Comparison of ENCODE assay signal across 11 cellular contexts in genomic region chr1:72845342-72845741, GRCh38.
DNase-seq lines count a peak whose midpoint lies in the region; ATAC-seq and TF ChIP-seq lines count a peak whose summit lies in the region.
"Had no signal": no experiment of that assay in that cellular context is flagged by ENCODE, and none has a peak within 500 bp of the region (broad histone marks: within the 10 kb centered on the region; RNA-seq: fewer than 3 reads in every experiment).

No MANE protein-coding gene starts in this region.

- CTCF ChIA-PET in MCF 10A (lab: Yijun Ruan, JAX): no interaction called here

- no peak for TF ChIP-seq CTCF in MCF 10A (IDR thresholded peaks at IDR 0.05; ENCODE audit: unreplicated experiment)
- TF ChIP-seq CTCF in breast epithelium (IDR thresholded peaks at IDR 0.05): no peak
- TF ChIP-seq CTCF in OCI-LY3 (IDR thresholded peaks at IDR 0.05; ENCODE audit: low read depth, low read length): peak; percentile 27
- peak; percentile 18 for TF ChIP-seq CTCF in fibroblast of mammary gland (conservative IDR thresholded peaks at IDR 0.05; ENCODE audit: control insufficient read depth, insufficient read depth, low read depth, low read length)
- TF ChIP-seq CTCF in smooth muscle cell (IDR thresholded peaks at IDR 0.05; ENCODE audit: borderline replicate concordance, insufficient read depth, poor library complexity, severe bottlenecking): peak; percentile 8
- TF ChIP-seq CTCF in GM20000 (IDR thresholded peaks at IDR 0.05; ENCODE audit: extremely low read depth, missing control alignments): no peak

- H3K4me2 ChIP-seq in OCI-LY3 (ENCODE audit: low read length): no peak overlapping the region
- H3K4me2 ChIP-seq in smooth muscle cell: no peak overlapping the region

- H3K9ac ChIP-seq in OCI-LY3 (ENCODE audit: low read length): no peak overlapping the region
- no peak overlapping the region for H3K9ac ChIP-seq in smooth muscle cell (ENCODE audit: low read depth)

- 82% methylated on average over 3 of the region's 3 CpGs for WGBS in smooth muscle cell (ENCODE audit: low lambda C conversion rate)

- H3K36me3 ChIP-seq in breast epithelium (no peaks in the 10 kb centered on the region), OCI-LY3 (replicated peaks; ENCODE audit: low read depth, low read length) (no peaks in the 10 kb centered on the region), smooth muscle cell (ENCODE audit: low read depth) (no peaks in the 10 kb centered on the region)

- no peaks in the 10 kb centered on the region for H3K27me3 Mint-ChIP-seq in MCF 10A (ENCODE audit: insufficient read depth, unreplicated experiment)
- H3K27me3 Mint-ChIP-seq: naive thymus-derived CD4-positive, alpha-beta T cell; T-cell had no signal

- H3K27ac Mint-ChIP-seq in MCF 10A (ENCODE audit: low read depth, unreplicated experiment): no peak overlapping the region
- H3K27ac Mint-ChIP-seq: naive thymus-derived CD4-positive, alpha-beta T cell; T-cell had no signal

- H3K27ac ChIP-seq in breast epithelium: no peak overlapping the region
- no peak overlapping the region for H3K27ac ChIP-seq in OCI-LY3 (ENCODE audit: low read length)
- H3K27ac ChIP-seq in smooth muscle cell (ENCODE audit: low read depth): no peak overlapping the region

- no peak overlapping the region for H2AFZ ChIP-seq in OCI-LY3 (ENCODE audit: low read depth, low read length)
- no peak overlapping the region for H2AFZ ChIP-seq in smooth muscle cell (ENCODE audit: low read depth)

- H3K4me1 ChIP-seq in breast epithelium (no peaks in the 10 kb centered on the region), OCI-LY3 (ENCODE audit: low read length) (no peaks in the 10 kb centered on the region), smooth muscle cell (ENCODE audit: low read depth) (peaks cover 5% of the 10 kb centered on the region)

- no peaks in the 10 kb centered on the region for H3K4me1 Mint-ChIP-seq in MCF 10A (ENCODE audit: insufficient read depth, unreplicated experiment)
- H3K4me1 Mint-ChIP-seq: naive thymus-derived CD4-positive, alpha-beta T cell; T-cell had no signal

- H3K79me2 ChIP-seq in OCI-LY3 (ENCODE audit: low read length) (no peaks in the 10 kb centered on the region), smooth muscle cell (ENCODE audit: low read depth) (no peaks in the 10 kb centered on the region)

- H3K36me3 Mint-ChIP-seq in MCF 10A (ENCODE audit: insufficient read depth, unreplicated experiment): no peaks in the 10 kb centered on the region
- H3K36me3 Mint-ChIP-seq: naive thymus-derived CD4-positive, alpha-beta T cell; T-cell had no signal

- POLR2A ChIA-PET in MCF 10A (lab: Yijun Ruan, JAX): no interaction called here

- H3K27me3 ChIP-seq in breast epithelium (no peaks in the 10 kb centered on the region), OCI-LY3 (ENCODE audit: low read depth, low read length) (no peaks in the 10 kb centered on the region), smooth muscle cell (ENCODE audit: low read depth) (no peaks in the 10 kb centered on the region)

- DNase-seq in MCF 10A (ENCODE audit: unreplicated experiment): peak; percentile 30
- DNase-seq in breast epithelium (ENCODE audit: low spot score in 2 of 2): no peak
- peak; percentile 15 for DNase-seq in fibroblast of mammary gland (ENCODE audit: low read depth)
- no peak for DNase-seq in smooth muscle cell (lab: John Stamatoyannopoulos, UW; ENCODE audit: unreplicated experiment)
- DNase-seq in AML-193 (lab: John Stamatoyannopoulos, UW): no peak
- no peak for DNase-seq in GM20000 (ENCODE audit: low spot score)
- DNase-seq: naive thymus-derived CD4-positive, alpha-beta T cell; stimulated activated CD4-positive, alpha-beta T cell treated with anti-CD3 and anti-CD28 coated beads, Interleukin-2, amount 100 ng/mL, for 24 hours; T-cell had no signal

- TF ChIP-seq POLR2A in breast epithelium (IDR thresholded peaks at IDR 0.05): no peak

- H3K9me3 ChIP-seq in breast epithelium (no peaks in the 10 kb centered on the region), OCI-LY3 (ENCODE audit: insufficient read depth, low read length) (no peaks in the 10 kb centered on the region), smooth muscle cell (replicated peaks; ENCODE audit: low read depth) (no peaks in the 10 kb centered on the region)

- BruUV-seq in MCF 10A (replicated peaks; lab: Mats Ljungman, UMichigan): no TSS peak

- H3K4me3 Mint-ChIP-seq in MCF 10A (ENCODE audit: unreplicated experiment): no peak overlapping the region
- H3K4me3 Mint-ChIP-seq: naive thymus-derived CD4-positive, alpha-beta T cell; T-cell had no signal

- ATAC-seq in GM21526 (IDR thresholded peaks at IDR 0.05; ENCODE audit: low FRiP score, unreplicated experiment): no peak
- ATAC-seq: naive thymus-derived CD4-positive, alpha-beta T cell; T-cell had no signal

- intact Hi-C loops in MCF 10A (cut with micrococcal nuclease) (no loop called here), breast epithelium (cut with DNase I; ENCODE audit: low total_unique reads) (no loop called here)

- H3K9me3 Mint-ChIP-seq in MCF 10A (ENCODE audit: unreplicated experiment): no peaks in the 10 kb centered on the region

- H4K20me1 ChIP-seq in OCI-LY3 (ENCODE audit: insufficient read depth, low read length) (no peaks in the 10 kb centered on the region), smooth muscle cell (ENCODE audit: low read depth) (no peaks in the 10 kb centered on the region)

- no peaks in the 10 kb centered on the region for H3F3A ChIP-seq in smooth muscle cell (ENCODE audit: low read depth)

- H3K4me3 ChIP-seq in breast epithelium (no peak overlapping the region), OCI-LY3 (ENCODE audit: low read length) (no peak overlapping the region), fibroblast of mammary gland (ENCODE audit: control insufficient read depth, low read depth, low read length) (no peak overlapping the region), smooth muscle cell (no peak overlapping the region)

Comparison
In these comparisons a context has a peak if more than half of its experiments do, and no peak if none do; other contexts are left out.
1. DNase-seq: peak in MCF 10A (single experiment) and fibroblast of mammary gland (single experiment); none in breast epithelium (0 of 2), smooth muscle cell (single experiment), AML-193 (0 of 2) and GM20000 (single experiment).
2. CTCF ChIP-seq: peak in OCI-LY3 (single experiment), fibroblast of mammary gland (single experiment) and smooth muscle cell (single experiment); none in MCF 10A (single experiment), breast epithelium (0 of 3) and GM20000 (single experiment).